In genomic region chr6:86913795-86914194, GRCh38 we compare ENCODE assay signal across 21 cellular contexts. TPM values are rescaled to one million over a fixed set of nuclear protein-coding genes. Genes with fewer than 3 reads are reported as not detected.
"Had no signal": no experiment of that assay in that cellular context is flagged by ENCODE, and none has a peak within 500 bp of the region (broad histone marks: within the 10 kb centered on the region; RNA-seq: fewer than 3 reads in every experiment).

No MANE protein-coding gene starts in this region.

- DNase-seq: KBM-7, MV-4-11, NCI-H1048, NCI-H1436, NCI-H187, NCI-H2029, NCI-H2081 treated with DMSO at 0.1 percent for 48 hours, NCI-H2171, NCI-H226, NCI-H446, NCI-H510A treated with DMSO at 0.1 percent for 48 hours, NCI-H526, NCI-H82, SHP77, T-helper 2 cell had no signal

- H3K27ac ChIP-seq: RWPE1 had no signal

- ATAC-seq: Panc1 had no signal

RNA-seq across cellular contexts. Expression of gene HTR1E, which starts 23.5 kb away (rescaled TPM):
- total RNA-seq: HT-29; LHCN-M2; SK-MEL-5; T-helper 1 cell treated with Interleukin-12 subunit alpha and Interleukin-12 subunit beta and Interleukin-4 antibody, amounts not matched to agents 30 ng/mL and 1 ng/mL, for 36 hours had no signal
